In the genomic region with DNA sequence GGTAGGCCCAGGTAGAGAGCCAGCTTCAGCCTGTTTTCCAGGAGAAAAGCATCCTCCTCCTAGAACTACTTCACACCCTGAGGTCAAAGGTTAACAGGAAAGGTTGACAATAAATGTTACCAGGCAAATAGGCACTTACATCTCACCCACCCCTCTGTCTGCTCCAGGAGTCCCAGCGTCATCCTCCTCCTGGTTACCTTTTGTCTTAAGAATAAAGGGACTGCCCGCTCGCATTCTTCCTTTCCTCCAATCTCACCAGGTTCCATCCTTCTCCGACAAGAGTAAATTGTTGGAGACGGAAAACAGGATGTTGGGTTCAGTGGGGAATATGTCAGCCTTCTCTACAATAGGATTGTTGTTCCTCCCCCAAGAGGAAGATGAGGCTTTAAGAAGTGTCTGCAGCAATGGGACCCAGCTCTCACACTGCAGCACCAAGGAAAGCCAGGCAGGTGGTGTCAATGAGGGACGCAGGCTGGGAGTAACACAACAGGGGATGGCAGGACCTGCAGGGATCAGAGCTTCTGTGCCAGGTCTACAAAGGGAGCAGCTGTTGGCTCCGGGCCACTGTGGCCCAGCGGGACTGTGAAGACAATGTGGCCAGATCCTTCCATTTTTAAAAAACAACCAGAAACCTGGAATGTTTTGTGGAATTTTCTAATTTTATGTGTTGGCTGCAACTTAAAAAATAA, we compare ENCODE assay signal across 17 cellular contexts. TPM values are rescaled to one million over a fixed set of nuclear protein-coding genes. Genes with fewer than 3 reads are reported as not detected.
"Had no signal": no experiment of that assay in that cellular context is flagged by ENCODE, and none has a peak within 500 bp of the region (broad histone marks: within the 10 kb centered on the region; RNA-seq: fewer than 3 reads in every experiment).

No MANE protein-coding gene starts in this region.

- H3K27me3 ChIP-seq: esophagus squamous epithelium had no signal

- H3K27ac ChIP-seq: thoracic aorta, VCaP had no signal

- H3K4me1 Mint-ChIP-seq: memory B cell had no signal

- H3K27ac Mint-ChIP-seq: activated naive CD4-positive, alpha-beta T cell treated with anti-CD3 and anti-CD28 coated beads, Interleukin-2, amount 50 U/mL, for 72 hours; memory B cell; naive B cell; progenitor cell of endocrine pancreas; stimulated activated naive B cell treated with anti-CD40 and anti-IgM and Interleukin-4, amounts not matched to agents 10 μg/mL and 1 μg/mL and 100 μg/mL, for 72 hours had no signal

- DNase-seq: activated CD4-positive, alpha-beta T cell treated with anti-CD3 and anti-CD28 coated beads for 1 hour; activated CD8-positive, alpha-beta memory T cell treated with anti-CD3 and anti-CD28 coated beads for 24 hours; activated CD8-positive, alpha-beta memory T cell treated with anti-CD3 and anti-CD28 coated beads, Interleukin-2, amount 50 U/mL, for 48 hours; activated gamma-delta T cell treated with Interleukin-2 at 50 U/mL for 16 hours; activated T-cell treated with anti-CD3 and anti-CD28 coated beads, Interleukin-2, amount 50 U/mL, for 48 hours; dermis blood vessel endothelial cell; effector memory CD4-positive, alpha-beta T cell; esophagus squamous epithelium; naive B cell; stimulated activated naive B cell treated with anti-CD40 and anti-IgM and Interleukin-4, amounts not matched to agents 10 μg/mL and 1 μg/mL and 100 μg/mL, for 72 hours had no signal

- H3K9me3 Mint-ChIP-seq: activated naive CD4-positive, alpha-beta T cell treated with anti-CD3 and anti-CD28 coated beads, Interleukin-2, amount 50 U/mL, for 72 hours; memory B cell; stimulated activated naive B cell treated with anti-CD40 and anti-IgM and Interleukin-4, amounts not matched to agents 10 μg/mL and 1 μg/mL and 100 μg/mL, for 72 hours had no signal

- H3K9me3 ChIP-seq: esophagus squamous epithelium, thoracic aorta had no signal

- H3K4me3 ChIP-seq: esophagus squamous epithelium, thoracic aorta had no signal

- H3K36me3 Mint-ChIP-seq: activated naive CD4-positive, alpha-beta T cell treated with anti-CD3 and anti-CD28 coated beads, Interleukin-2, amount 50 U/mL, for 72 hours; memory B cell; naive B cell had no signal

- H3K4me3 Mint-ChIP-seq: memory B cell; naive B cell; neural crest cell; stimulated activated naive B cell treated with anti-CD40 and anti-IgM and Interleukin-4, amounts not matched to agents 10 μg/mL and 1 μg/mL and 100 μg/mL, for 72 hours had no signal

- H3K36me3 ChIP-seq: thoracic aorta had no signal

RNA-seq across cellular contexts. Expression of gene FAT2, which starts 29.0 kb away (rescaled TPM):
- total RNA-seq: activated naive CD4-positive, alpha-beta T cell treated with anti-CD3 and anti-CD28 coated beads, Interleukin-2, amount 50 U/mL, for 72 hours; mononuclear cell; neural crest cell had no signal
